Comparison of ENCODE assay signal across 12 cellular contexts in genomic region chr1:229192031-229192430, GRCh38.
DNase-seq lines count a peak whose midpoint lies in the region; ATAC-seq and TF ChIP-seq lines count a peak whose summit lies in the region.
"Had no signal": no experiment of that assay in that cellular context is flagged by ENCODE, and none has a peak within 500 bp of the region (broad histone marks: within the 10 kb centered on the region; RNA-seq: fewer than 3 reads in every experiment).

No MANE protein-coding gene starts in this region.

- no peaks in the 10 kb centered on the region for H3K9me2 ChIP-seq in GM23248 (ENCODE audit: insufficient read depth)

- WGBS in GM23248 (ENCODE audit: low coverage in 1 of 2, low lambda C conversion rate in 2 of 2, missing lambda C conversion rate in 2 of 2), 2 experiments: 0% methylated on average over 1 of the region's 1 CpG

- peak overlapping the region; percentile 79 to 83 for H3K27ac Mint-ChIP-seq in effector memory CD8-positive, alpha-beta T cell

- no peak for TF ChIP-seq CTCF in NB4 (IDR thresholded peaks at IDR 0.05; ENCODE audit: low read depth, low read length)

- H3K27ac ChIP-seq in GM23248 (0 out of 2 replicates have a peak overlapping the region, but pooled peaks have one; percentile 20), SJCRH30 (no peak overlapping the region)
- H3K27ac ChIP-seq: vagina had no signal

- no peaks in the 10 kb centered on the region for H4K20me1 ChIP-seq in GM23248 (ENCODE audit: insufficient read depth)

- H3K9ac ChIP-seq in GM23248: no peak overlapping the region

- peak overlapping the region; percentile 49 to 58 for H3K4me3 Mint-ChIP-seq in effector memory CD8-positive, alpha-beta T cell

- H3K9me3 ChIP-seq in GM23248 (ENCODE audit: low read depth) (no peaks in the 10 kb centered on the region), SJCRH30 (replicated peaks) (no peaks in the 10 kb centered on the region)
- H3K9me3 ChIP-seq: vagina had no signal

- ATAC-seq in effector memory CD8-positive, alpha-beta T cell (replicated peaks): peak; percentile 83
- ATAC-seq in HG03432 (IDR thresholded peaks at IDR 0.05; ENCODE audit: unreplicated experiment): no peak

- no peak for TF ChIP-seq POLR2A in NB4 (IDR thresholded peaks at IDR 0.05; ENCODE audit: extremely low read depth, insufficient read length)

- no peaks in the 10 kb centered on the region for H3K27me3 Mint-ChIP-seq in effector memory CD8-positive, alpha-beta T cell

- H3K4me3 ChIP-seq in GM23248 (no peak overlapping the region), NB4 (ENCODE audit: low read depth, low read length) (no peak overlapping the region), SJCRH30 (no peak overlapping the region)
- H3K4me3 ChIP-seq: vagina had no signal

- no peaks in the 10 kb centered on the region for H3K9me3 Mint-ChIP-seq in effector memory CD8-positive, alpha-beta T cell

- peaks cover 22 to 32% of the 10 kb centered on the region in 2 donors for H3K4me1 Mint-ChIP-seq in effector memory CD8-positive, alpha-beta T cell (ENCODE audit: low read depth in 2 of 2)

- in situ Hi-C loops in GM23248 (cut with MboI): no loop called here

- H3K79me2 ChIP-seq in GM23248 (ENCODE audit: insufficient read depth): no peaks in the 10 kb centered on the region

- peaks cover 3% of the 10 kb centered on the region for H3K36me3 Mint-ChIP-seq in effector memory CD8-positive, alpha-beta T cell (ENCODE audit: insufficient read depth)

- H2AFZ ChIP-seq in GM23248: no peak overlapping the region

- H3K36me3 ChIP-seq in GM23248 (ENCODE audit: low read depth) (no peaks in the 10 kb centered on the region), SJCRH30 (no peaks in the 10 kb centered on the region)
- H3K36me3 ChIP-seq: vagina had no signal

- H3K4me1 ChIP-seq in GM23248 (ENCODE audit: insufficient read depth): peaks cover 33% of the 10 kb centered on the region
- H3K4me1 ChIP-seq in SJCRH30: no peaks in the 10 kb centered on the region
- H3K4me1 ChIP-seq: vagina had no signal

- peaks cover 36% of the 10 kb centered on the region for H3F3A ChIP-seq in GM23248 (ENCODE audit: insufficient read depth)

- H3K27me3 ChIP-seq in GM23248 (replicated peaks; ENCODE audit: insufficient read depth): no peaks in the 10 kb centered on the region
- H3K27me3 ChIP-seq in SJCRH30: 0 out of 2 replicates have a peak, but pooled peaks cover 7% of the 10 kb centered on the region
- H3K27me3 ChIP-seq: vagina had no signal

- peak overlapping the region; percentile 58 for H3K4me2 ChIP-seq in GM23248 (ENCODE audit: unreplicated experiment)

- DNase-seq in GM23248 (peak; percentile 87), NB4 (ENCODE audit: low read depth) (peak; percentile 72), renal cortical epithelial cell (ENCODE audit: low read depth) (peak; percentile 44), NCI-H2081 (lab: John Stamatoyannopoulos, UW) (no peak), SJCRH30 (no peak)
- no peak for DNase-seq in effector memory CD8-positive, alpha-beta T cell
- DNase-seq: activated effector memory CD4-positive, alpha-beta T cell treated with anti-CD3 and anti-CD28 coated beads, Interleukin-2, amount 50 U/mL, for 16 hours; DMS79; hippocampal formation; NCI-H1436 treated with DMSO at 0.1 percent for 48 hours had no signal

Comparison
In these comparisons a context has a peak if more than half of its experiments do, and no peak if none do; other contexts are left out.
1. DNase-seq: peak in GM23248 (single experiment), NB4 (single experiment) and renal cortical epithelial cell (single experiment); none in effector memory CD8-positive, alpha-beta T cell (0 of 3), NCI-H2081 (0 of 2) and SJCRH30 (0 of 2).